In the genomic region with DNA sequence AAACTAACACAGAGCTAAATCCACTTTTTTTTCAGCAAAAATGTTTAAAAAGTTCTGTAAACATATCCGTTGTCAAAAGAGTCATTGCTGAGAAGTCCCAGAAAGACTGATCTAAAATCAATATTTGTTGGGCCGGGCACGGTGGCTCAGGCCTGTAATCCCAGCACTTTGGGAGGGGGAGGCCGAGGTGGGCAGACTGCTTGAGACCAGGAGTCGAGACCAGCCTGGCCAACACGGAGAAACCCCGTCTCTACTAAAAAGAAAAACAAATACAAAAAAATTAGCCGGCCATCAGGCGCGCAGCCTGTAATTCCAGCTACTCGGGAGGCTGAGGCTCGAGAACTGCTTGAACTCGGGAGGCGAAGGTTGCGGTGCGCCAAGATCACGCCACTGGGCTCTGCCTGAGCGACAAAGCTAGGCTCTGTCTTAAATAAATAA, we compare ENCODE assay signal across 9 cellular contexts. TPM values are rescaled to one million over a fixed set of nuclear protein-coding genes. Genes with fewer than 3 reads are reported as not detected.
DNase-seq lines count a peak whose midpoint lies in the region; ATAC-seq and TF ChIP-seq lines count a peak whose summit lies in the region.
"Had no signal": no experiment of that assay in that cellular context is flagged by ENCODE, and none has a peak within 500 bp of the region (broad histone marks: within the 10 kb centered on the region; RNA-seq: fewer than 3 reads in every experiment).

No MANE protein-coding gene starts in this region.

- peaks cover 5% of the 10 kb centered on the region for H3K4me1 ChIP-seq in SJCRH30

- no peak overlapping the region for H3K27ac Mint-ChIP-seq in stimulated activated naive CD8-positive, alpha-beta T cell treated with anti-CD3 and anti-CD28 coated beads, Interleukin-15, Interleukin-2, amounts not matched to agents 100 ng/mL and 50 ng/mL, for 24 hours
- no peak overlapping the region for H3K27ac Mint-ChIP-seq in type B pancreatic cell

- peaks cover 42% of the 10 kb centered on the region for H3K36me3 Mint-ChIP-seq in stimulated activated naive CD8-positive, alpha-beta T cell treated with anti-CD3 and anti-CD28 coated beads, Interleukin-15, Interleukin-2, amounts not matched to agents 100 ng/mL and 50 ng/mL, for 24 hours (ENCODE audit: low read depth)
- peaks cover 23% of the 10 kb centered on the region for H3K36me3 Mint-ChIP-seq in type B pancreatic cell

- H3K4me3 Mint-ChIP-seq in stimulated activated naive CD8-positive, alpha-beta T cell treated with anti-CD3 and anti-CD28 coated beads, Interleukin-15, Interleukin-2, amounts not matched to agents 100 ng/mL and 50 ng/mL, for 24 hours = peak overlapping the region; percentile 90
- peak overlapping the region; percentile 44 for H3K4me3 Mint-ChIP-seq in type B pancreatic cell

- in situ Hi-C loops in ACHN (cut with HindIII; ENCODE audit: low pct_ligation_motif_present, low pct_unique_long_range_greater_than_20kb, low sequenced_read_pairs) = no loop called here

- peak overlapping the region; percentile 92 for H3K4me3 ChIP-seq in SJCRH30
- H3K4me3 ChIP-seq in foreskin fibroblast (ENCODE audit: low read depth in 1 of 2, low read length in 2 of 2) = peak overlapping the region; percentile 71 to 80

- no peak for ATAC-seq in stimulated activated naive CD8-positive, alpha-beta T cell treated with anti-CD3 and anti-CD28 coated beads, Interleukin-15, Interleukin-2, amounts not matched to agents 100 U/mL and 50 U/mL, for 24 hours
- ATAC-seq in GM21619 (IDR thresholded peaks at IDR 0.05; ENCODE audit: unreplicated experiment) = no peak

- DNase-seq in stimulated activated naive CD8-positive, alpha-beta T cell treated with anti-CD3 and anti-CD28 coated beads, Interleukin-15, Interleukin-2, amounts not matched to agents 100 U/mL and 50 U/mL, for 24 hours = no peak
- DNase-seq in SJCRH30 (no peak), foreskin fibroblast (no peak), type B pancreatic cell (ENCODE audit: extremely low spot score, unreplicated experiment) (no peak), ACHN (no peak)
- DNase-seq in stimulated activated CD4-positive, alpha-beta T cell treated with anti-CD3 and anti-CD28 coated beads, Interleukin-15, amount 100 ng/mL, for 24 hours = no peak
- DNase-seq: upper lobe of left lung had no signal

- no peaks in the 10 kb centered on the region for H3K27me3 ChIP-seq in SJCRH30
- H3K27me3 ChIP-seq: upper lobe of left lung had no signal

- H3K9me3 ChIP-seq in SJCRH30 (replicated peaks) = no peaks in the 10 kb centered on the region
- H3K9me3 ChIP-seq: upper lobe of left lung had no signal

- TF ChIP-seq CTCF in foreskin fibroblast (IDR thresholded peaks at IDR 0.05; ENCODE audit: low read depth, low read length) = no peak
- no peak for TF ChIP-seq CTCF in type B pancreatic cell (conservative IDR thresholded peaks at IDR 0.05)

- H3K36me3 ChIP-seq in SJCRH30 = peaks cover 38% of the 10 kb centered on the region

- H3K27me3 Mint-ChIP-seq in stimulated activated naive CD8-positive, alpha-beta T cell treated with anti-CD3 and anti-CD28 coated beads, Interleukin-15, Interleukin-2, amounts not matched to agents 100 ng/mL and 50 ng/mL, for 24 hours = no peaks in the 10 kb centered on the region
- H3K27me3 Mint-ChIP-seq in type B pancreatic cell = no peaks in the 10 kb centered on the region

- H3K4me1 Mint-ChIP-seq in stimulated activated naive CD8-positive, alpha-beta T cell treated with anti-CD3 and anti-CD28 coated beads, Interleukin-15, Interleukin-2, amounts not matched to agents 100 ng/mL and 50 ng/mL, for 24 hours (ENCODE audit: low read depth) = peaks cover 49% of the 10 kb centered on the region
- peaks cover 21% of the 10 kb centered on the region for H3K4me1 Mint-ChIP-seq in type B pancreatic cell (ENCODE audit: unreplicated experiment)

- no peaks in the 10 kb centered on the region for H3K9me3 Mint-ChIP-seq in stimulated activated naive CD8-positive, alpha-beta T cell treated with anti-CD3 and anti-CD28 coated beads, Interleukin-15, Interleukin-2, amounts not matched to agents 100 ng/mL and 50 ng/mL, for 24 hours
- peaks cover 5% of the 10 kb centered on the region for H3K9me3 Mint-ChIP-seq in type B pancreatic cell

- H3K27ac ChIP-seq in SJCRH30 = no peak overlapping the region

RNA-seq across cellular contexts. Expression of a gene that starts 1.4 kb away (rescaled TPM):
- 213 and 231 TPM in 2 replicates for total RNA-seq in SJCRH30 (2014; rRNA removed; shearing (Covaris generic))
- 82.1 and 94.4 TPM in 2 replicates for total RNA-seq in type B pancreatic cell (ENCODE audit: low replicate concordance)
